In genomic region chr13:92976657-92977056, GRCh38 we compare ENCODE assay signal across 24 cellular contexts.
DNase-seq lines count a peak whose midpoint lies in the region; ATAC-seq, FAIRE-seq and TF ChIP-seq lines count a peak whose summit lies in the region.
"Had no signal": no experiment of that assay in that cellular context is flagged by ENCODE, and none has a peak within 500 bp of the region (broad histone marks: within the 10 kb centered on the region; RNA-seq: fewer than 3 reads in every experiment).

No MANE protein-coding gene starts in this region.

- BruUV-seq in HepG2 (replicated peaks; lab: Mats Ljungman, UMichigan) (no TSS peak), K562 (replicated peaks; lab: Mats Ljungman, UMichigan) (no TSS peak)

- ATAC-seq in HepG2 (no peak), right lobe of liver (no peak), K562 (no peak), SK-N-SH treated with all-trans-retinoic acid at 6 μM for 48 hours (no peak)
- ATAC-seq: GM12878 had no signal

- TF ChIP-seq POLR2A in HepG2 (IDR thresholded peaks at IDR 0.05; ENCODE audit: insufficient read depth in 1 of 2, low read depth in 2 of 2, low read length in 2 of 2) (no peak), right lobe of liver (IDR thresholded peaks at IDR 0.05) (no peak), K562 (conservative IDR thresholded peaks at IDR 0.05) (no peak)

- H3K4me1 ChIP-seq in HepG2 (ENCODE audit: insufficient read depth, low read length) (no peaks in the 10 kb centered on the region), right lobe of liver (no peaks in the 10 kb centered on the region), K562 (replicated peaks in 1 of 2; ENCODE audit: control insufficient read depth in 2 of 2, insufficient read depth in 2 of 2, low read length in 2 of 2) (no peaks in the 10 kb centered on the region)
- H3K4me1 ChIP-seq: BE2C, BLaER1 had no signal

- intact Hi-C loops in HepG2 (cut with micrococcal nuclease; ENCODE audit: unreplicated experiment) (no loop called here), right lobe of liver (cut with DNase I) (no loop called here), K562 (cut with micrococcal nuclease) (no loop called here), dorsolateral prefrontal cortex (cut with DNase I) (no loop called here)

- H3K9me3 ChIP-seq in HepG2 (ENCODE audit: low read length), result no peaks in the 10 kb centered on the region
- no peaks in the 10 kb centered on the region for H3K9me3 ChIP-seq in right lobe of liver
- no peaks in the 10 kb centered on the region for H3K9me3 ChIP-seq in K562 (replicated peaks; ENCODE audit: control insufficient read depth, insufficient read depth, low read depth, low read length)
- H3K9me3 ChIP-seq: BE2C had no signal

- no peaks in the 10 kb centered on the region for H3K27me3 ChIP-seq in HepG2 (ENCODE audit: control insufficient read depth in 1 of 2, insufficient read depth in 2 of 2, low read length in 2 of 2)
- H3K27me3 ChIP-seq in right lobe of liver, result no peaks in the 10 kb centered on the region
- no peaks in the 10 kb centered on the region for H3K27me3 ChIP-seq in K562 (ENCODE audit: control insufficient read depth in 2 of 2, insufficient read depth in 2 of 2, low read length in 2 of 2)
- H3K27me3 ChIP-seq in dorsolateral prefrontal cortex, result no peaks in the 10 kb centered on the region
- H3K27me3 ChIP-seq: BE2C, BLaER1 had no signal

- TF ChIP-seq EP300 in HepG2 (IDR thresholded peaks at IDR 0.05; ENCODE audit: low read depth in 2 of 2, low read length in 2 of 2), result no peak
- no peak for TF ChIP-seq EP300 in HepG2 (CRISPR knock-in tag; IDR thresholded peaks at IDR 0.05; ENCODE audit: borderline replicate concordance)
- no peak for TF ChIP-seq EP300 in K562 (IDR thresholded peaks at IDR 0.05; ENCODE audit: low read length)

- H3K79me2 ChIP-seq in HepG2 (ENCODE audit: insufficient read depth, low read length), result no peaks in the 10 kb centered on the region
- H3K79me2 ChIP-seq in K562 (ENCODE audit: control insufficient read depth, insufficient read depth, low read length), result no peaks in the 10 kb centered on the region

- in situ Hi-C loops in HepG2 (cut with HindIII; ENCODE audit: extremely low pct_ligation_motif_present, low pct_unique_long_range_greater_than_20kb), result no loop called here
- in situ Hi-C loops in K562 (cut with MboI), result no loop called here

- H2AFZ ChIP-seq in HepG2 (ENCODE audit: low read length), result no peak overlapping the region
- no peak overlapping the region for H2AFZ ChIP-seq in K562 (ENCODE audit: low read depth, low read length)

- H3K9ac ChIP-seq in HepG2 (ENCODE audit: insufficient read depth, low read depth, low read length), result no peak overlapping the region
- H3K9ac ChIP-seq in K562 (ENCODE audit: insufficient read depth in 1 of 2, low read depth in 2 of 2, low read length in 2 of 2), result no peak overlapping the region
- H3K9ac ChIP-seq: BLaER1 had no signal

- CTCF ChIA-PET in HepG2 (lab: Yijun Ruan, JAX; ENCODE audit: low intra/inter-chr PET ratio, low total read pairs), result no interaction called here
- CTCF ChIA-PET in K562 (lab: Yijun Ruan, JAX; ENCODE audit: low intra/inter-chr PET ratio), result no interaction called here

- H3K36me3 ChIP-seq in HepG2 (replicated peaks in 1 of 2; ENCODE audit: control insufficient read depth in 1 of 2, insufficient read depth in 2 of 2, low read length in 2 of 2) (no peaks in the 10 kb centered on the region), right lobe of liver (no peaks in the 10 kb centered on the region), K562 (ENCODE audit: control insufficient read depth, insufficient read depth, low read length) (no peaks in the 10 kb centered on the region)
- H3K36me3 ChIP-seq: BE2C, BLaER1 had no signal

- no peak for TF ChIP-seq RAD21 in HepG2 (CRISPR knock-in tag; IDR thresholded peaks at IDR 0.05)
- TF ChIP-seq RAD21 in K562 (CRISPR knock-in tag; conservative IDR thresholded peaks at IDR 0.05 in 1 of 2, IDR thresholded peaks at IDR 0.05 in 1 of 2), result no peak

- DNase-seq in HepG2 (ENCODE audit: low spot score) (no peak), right lobe of liver (no peak), K562 (ENCODE audit: extremely low read depth in 1 of 4, low spot score in 3 of 4) (no peak), dorsolateral prefrontal cortex (no peak)
- DNase-seq: ACHN; BE2C; C1 segment of cervical spinal cord; CD4-positive, alpha-beta memory T cell; CD4-positive, CD25-positive, alpha-beta regulatory T cell; CD8-positive, alpha-beta memory T cell; COR-L47; DMS 273 treated with DMSO at 0.1 percent for 48 hours; DMS153; DMS53; DMS79; DND-41; EL; GDM1 had no signal

- H4K20me1 ChIP-seq in HepG2 (ENCODE audit: insufficient read depth, low read length), result no peaks in the 10 kb centered on the region
- no peaks in the 10 kb centered on the region for H4K20me1 ChIP-seq in K562 (replicated peaks; ENCODE audit: control insufficient read depth, insufficient read depth, low read length)
- H4K20me1 ChIP-seq: BLaER1 had no signal

- no peak overlapping the region for H3K27ac ChIP-seq in HepG2 (ENCODE audit: extremely low read length, insufficient read depth, low read length)
- H3K27ac ChIP-seq in right lobe of liver, result no peak overlapping the region
- H3K27ac ChIP-seq in K562 (ENCODE audit: extremely low read depth, low read depth, low read length), result no peak overlapping the region
- H3K27ac ChIP-seq in dorsolateral prefrontal cortex, result no peak overlapping the region
- H3K27ac ChIP-seq: 22Rv1, BLaER1 had no signal

- no peaks in the 10 kb centered on the region for H3K9me1 ChIP-seq in K562 (ENCODE audit: control insufficient read depth, insufficient read depth, low read length)

- H3K4me2 ChIP-seq in HepG2 (ENCODE audit: low read depth, low read length), result no peak overlapping the region
- H3K4me2 ChIP-seq in K562 (ENCODE audit: insufficient read depth, low read length), result no peak overlapping the region
- H3K4me2 ChIP-seq: BLaER1 had no signal

- TF ChIP-seq CTCF in HepG2 (CRISPR knock-in tag; IDR thresholded peaks at IDR 0.05) (no peak), right lobe of liver (IDR thresholded peaks at IDR 0.05) (no peak), K562 (IDR thresholded peaks at IDR 0.05 in 2 of 3, conservative IDR thresholded peaks at IDR 0.05 in 1 of 3; ENCODE audit: insufficient read depth in 2 of 3, low read depth in 1 of 3, low read length in 3 of 3) (no peak), dorsolateral prefrontal cortex (IDR thresholded peaks at IDR 0.05 in 54 of 56, conservative IDR thresholded peaks at IDR 0.05 in 2 of 56; ENCODE audit: low read depth in 1 of 56, partially characterized antibody in 56 of 56) (no peak)

- POLR2A ChIA-PET in HepG2 (lab: Yijun Ruan, JAX) (no interaction called here), K562 (lab: Yijun Ruan, JAX) (no interaction called here)

- no peak overlapping the region for H3K4me3 ChIP-seq in HepG2 (replicated peaks in 1 of 3; ENCODE audit: insufficient read depth in 1 of 3, low read depth in 2 of 3, low read length in 3 of 3)
- H3K4me3 ChIP-seq in right lobe of liver, result no peak overlapping the region
- no peak overlapping the region for H3K4me3 ChIP-seq in K562
- no peak overlapping the region for H3K4me3 ChIP-seq in dorsolateral prefrontal cortex
- H3K4me3 ChIP-seq: BLaER1, GM12878 had no signal

- no peak for FAIRE-seq in HepG2 (lab: Jason Lieb, UNC)
- no peak for FAIRE-seq in K562 (lab: Jason Lieb, UNC)
- FAIRE-seq: GM12878, GM12892, GM18507 had no signal

TF ChIP-seq in HepG2, 621 proteins besides CTCF, POLR2A, EP300 and RAD21:
- TF ChIP-seq MAFK (conservative IDR thresholded peaks at IDR 0.05 in 1 of 2, IDR thresholded peaks at IDR 0.05 in 1 of 2; ENCODE audit: low read length in 2 of 2), result peak; percentile 64 to 83
- TF ChIP-seq HIVEP1 (CRISPR knock-in tag; IDR thresholded peaks at IDR 0.05), result no peak

TF ChIP-seq in K562, 482 proteins besides CTCF, POLR2A, EP300 and RAD21:
- peak; percentile 25; the same call in 1 of the 2 replicates for TF ChIP-seq ZNF316 (IDR thresholded peaks at IDR 0.05)
- no peak for TF ChIP-seq ZC3H4 (CRISPR knock-in tag; IDR thresholded peaks at IDR 0.05; ENCODE audit: borderline replicate concordance)

TF ChIP-seq in SK-N-SH treated with all-trans-retinoic acid at 6 μM for 48 hours, 23 proteins besides CTCF, POLR2A, EP300 and RAD21:
- TF ChIP-seq ZFP30 (CRISPR knock-in tag; IDR thresholded peaks at IDR 0.05) (no peak), ZC3H10 (CRISPR knock-in tag; IDR thresholded peaks at IDR 0.05) (no peak), ZFP3 (CRISPR knock-in tag; IDR thresholded peaks at IDR 0.05) (no peak), POU6F1 (CRISPR knock-in tag; IDR thresholded peaks at IDR 0.05; ENCODE audit: borderline replicate concordance, low read depth) (no peak), SNAI2 (CRISPR knock-in tag; IDR thresholded peaks at IDR 0.05) (no peak), ZNF8 (CRISPR knock-in tag; IDR thresholded peaks at IDR 0.05) (no peak), ZNF565 (CRISPR knock-in tag; conservative IDR thresholded peaks at IDR 0.05; ENCODE audit: low read depth) (no peak), CREB5 (CRISPR knock-in tag; IDR thresholded peaks at IDR 0.05; ENCODE audit: low read depth) (no peak), ISL1 (CRISPR knock-in tag; IDR thresholded peaks at IDR 0.05) (no peak), TOX (CRISPR knock-in tag; IDR thresholded peaks at IDR 0.05; ENCODE audit: borderline replicate concordance) (no peak), BACH2 (CRISPR knock-in tag; IDR thresholded peaks at IDR 0.05; ENCODE audit: borderline replicate concordance) (no peak), ZNF70 (CRISPR knock-in tag; IDR thresholded peaks at IDR 0.05) (no peak)

Comparison
In these comparisons a context has a peak if more than half of its experiments do, and no peak if none do; other contexts are left out.
1. Of the 241 proteins assayed by ChIP-seq in both HepG2 and K562: peak only in HepG2: MAFK; only in K562: none; in both: none; in neither: 240.